15 cellular contexts compared by ENCODE assay signal in the genomic region with DNA sequence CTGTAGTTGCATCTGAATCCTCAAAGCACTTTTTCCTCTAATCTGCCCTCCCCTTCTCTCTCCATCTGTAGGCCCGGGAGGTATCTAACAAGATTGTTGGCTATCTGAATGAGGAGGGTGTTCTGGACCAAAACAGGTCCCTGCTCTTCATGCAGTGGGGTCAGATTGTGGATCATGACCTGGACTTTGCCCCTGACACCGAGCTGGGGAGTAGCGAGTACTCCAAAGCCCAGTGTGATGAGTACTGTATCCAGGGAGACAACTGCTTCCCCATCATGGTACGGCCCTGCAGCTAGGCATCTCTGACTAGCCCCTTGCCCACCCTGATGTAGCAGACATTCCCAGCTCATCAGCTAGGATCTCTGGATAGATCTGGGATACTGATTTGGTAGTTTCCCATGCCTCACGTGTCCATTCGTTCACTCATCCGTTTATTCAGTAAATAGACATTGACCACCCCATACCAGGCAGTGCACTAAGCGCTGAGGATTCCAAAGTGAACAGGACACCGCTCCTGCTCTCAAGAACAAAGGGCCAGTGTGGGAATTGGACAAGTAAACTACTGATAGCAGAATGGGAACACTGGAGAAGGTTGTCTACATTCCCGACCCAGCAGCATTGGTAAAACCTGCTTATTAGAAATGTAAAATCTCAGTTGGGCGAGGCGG. TPM values are rescaled to one million over a fixed set of nuclear protein-coding genes. Genes with fewer than 3 reads are reported as not detected.
DNase-seq lines count a peak whose midpoint lies in the region; ATAC-seq and TF ChIP-seq lines count a peak whose summit lies in the region.
"Had no signal": no experiment of that assay in that cellular context is flagged by ENCODE, and none has a peak within 500 bp of the region (broad histone marks: within the 10 kb centered on the region; RNA-seq: fewer than 3 reads in every experiment).

No MANE protein-coding gene starts in this region.

- no peak overlapping the region for H3K27ac ChIP-seq in MM.1S (ENCODE audit: low read length)
- H3K27ac ChIP-seq in coronary artery = no peak overlapping the region
- no peak overlapping the region for H3K27ac ChIP-seq in stomach
- no peak overlapping the region for H3K27ac ChIP-seq in hepatocyte
- H3K27ac ChIP-seq: breast epithelium had no signal

- no peaks in the 10 kb centered on the region for H3K9me3 Mint-ChIP-seq in activated CD8-positive, alpha-beta memory T cell treated with anti-CD3 and anti-CD28 coated beads, Interleukin-2, amount 10 ng/mL, durations not matched to agents 7 days and 5 days (ENCODE audit: low read depth)

- H3K9me3 ChIP-seq in MM.1S (replicated peaks; ENCODE audit: insufficient read depth, low read length) (no peaks in the 10 kb centered on the region), neuron (ENCODE audit: low read length) (no peaks in the 10 kb centered on the region), stomach (no peaks in the 10 kb centered on the region), hepatocyte (ENCODE audit: low read depth) (no peaks in the 10 kb centered on the region)
- H3K9me3 ChIP-seq: breast epithelium had no signal

- no peaks in the 10 kb centered on the region for H3K79me2 ChIP-seq in MM.1S (ENCODE audit: low read length)
- H3K79me2 ChIP-seq in hepatocyte = no peaks in the 10 kb centered on the region

- H3K27me3 ChIP-seq in MM.1S (replicated peaks; ENCODE audit: insufficient read depth, low read length) (peaks cover 84% of the 10 kb centered on the region), neuron (ENCODE audit: insufficient read depth, low read length) (peaks cover 62% of the 10 kb centered on the region), stomach (peaks cover 0 to 76% (median 25%) of the 10 kb centered on the region in 3 donors), hepatocyte (peaks cover 50% of the 10 kb centered on the region)

- no peak for TF ChIP-seq EP300 in stomach (IDR thresholded peaks at IDR 0.05)

- no peak for TF ChIP-seq POLR2A in stomach (IDR thresholded peaks at IDR 0.05)

- no peak overlapping the region for H3K9ac ChIP-seq in MM.1S (ENCODE audit: low read length)

- H3K27me3 Mint-ChIP-seq in activated CD8-positive, alpha-beta memory T cell treated with anti-CD3 and anti-CD28 coated beads, Interleukin-2, amount 10 ng/mL, durations not matched to agents 7 days and 5 days = peaks cover 59% of the 10 kb centered on the region

- intact Hi-C loops in stomach (cut with DNase I; ENCODE audit: low total_unique reads) = no loop called here

- 76 to 83% (median 81%) methylated on average over 11 to 12 of the region's 12 CpGs for WGBS in stomach, 5 donors
- 91% methylated on average over 12 of the region's 12 CpGs for WGBS in hepatocyte (ENCODE audit: low lambda C conversion rate, missing lambda C conversion rate)

- H3K4me2 ChIP-seq in MM.1S (ENCODE audit: low read depth, low read length) (no peak overlapping the region), hepatocyte (no peak overlapping the region)

- no peak for TF ChIP-seq CTCF in MM.1S (IDR thresholded peaks at IDR 0.05; ENCODE audit: low read length)
- TF ChIP-seq CTCF in coronary artery (IDR thresholded peaks at IDR 0.05) = no peak
- TF ChIP-seq CTCF in stomach (IDR thresholded peaks at IDR 0.05) = no peak
- no peak for TF ChIP-seq CTCF in hepatocyte (IDR thresholded peaks at IDR 0.05; ENCODE audit: poor library complexity)

- CTCF ChIA-PET in activated CD8-positive, alpha-beta memory T cell treated with anti-CD3 and anti-CD28 coated beads, Interleukin-2, amount 10 ng/mL, durations not matched to agents 7 days and 5 days (lab: Charles Lee) = interaction anchor here (0.5 to 3.3 kb wide), 36 partner anchors 9 to 758 kb away, joined by 3 to 22 read pairs (median 6); a partner anchor contains a TSS

- H3K4me3 ChIP-seq in MM.1S (ENCODE audit: low read length) = no peak overlapping the region
- no peak overlapping the region for H3K4me3 ChIP-seq in coronary artery
- no peak overlapping the region for H3K4me3 ChIP-seq in neuron (ENCODE audit: low read length)
- no peak overlapping the region for H3K4me3 ChIP-seq in stomach
- H3K4me3 ChIP-seq in hepatocyte = no peak overlapping the region
- H3K4me3 ChIP-seq: lung had no signal

- no peak for ATAC-seq in activated CD8-positive, alpha-beta memory T cell treated with anti-CD3 and anti-CD28 coated beads, Interleukin-2, amount 10 ng/mL, durations not matched to agents 7 days and 5 days

- H3K9me2 ChIP-seq in MM.1S (replicated peaks; ENCODE audit: insufficient read depth, low read length) (no peaks in the 10 kb centered on the region), hepatocyte (replicated peaks; ENCODE audit: insufficient read depth) (no peaks in the 10 kb centered on the region)

- DNase-seq in activated CD8-positive, alpha-beta memory T cell treated with anti-CD3 and anti-CD28 coated beads, Interleukin-2, amount 10 ng/mL, durations not matched to agents 7 days and 5 days = peak; percentile 33
- DNase-seq in activated CD8-positive, alpha-beta memory T cell treated with anti-CD3 and anti-CD28 coated beads, Interleukin-2, amount 50 U/mL, for 48 hours = no peak
- no peak for DNase-seq in MM.1S
- DNase-seq in coronary artery (ENCODE audit: low spot score) = peak; percentile 50
- no peak for DNase-seq in NCI-H1105 (lab: John Stamatoyannopoulos, UW)
- no peak for DNase-seq in stomach
- DNase-seq in hepatocyte (ENCODE audit: low spot score) = no peak

- H3F3A ChIP-seq in MM.1S (ENCODE audit: insufficient read depth, low read length) = no peaks in the 10 kb centered on the region

- no peak overlapping the region for H3K27ac Mint-ChIP-seq in activated CD8-positive, alpha-beta memory T cell treated with anti-CD3 and anti-CD28 coated beads, Interleukin-2, amount 10 ng/mL, durations not matched to agents 7 days and 5 days

- no peaks in the 10 kb centered on the region for H3K36me3 Mint-ChIP-seq in activated CD8-positive, alpha-beta memory T cell treated with anti-CD3 and anti-CD28 coated beads, Interleukin-2, amount 10 ng/mL, durations not matched to agents 7 days and 5 days

- H4K20me1 ChIP-seq in MM.1S (ENCODE audit: insufficient read depth, low read length) (no peaks in the 10 kb centered on the region), hepatocyte (ENCODE audit: insufficient read depth, poor library complexity, severe bottlenecking) (no peaks in the 10 kb centered on the region)

- no peaks in the 10 kb centered on the region for H3K36me3 ChIP-seq in MM.1S (replicated peaks; ENCODE audit: insufficient read depth, low read length)
- no peaks in the 10 kb centered on the region for H3K36me3 ChIP-seq in neuron (ENCODE audit: insufficient read depth, low read length)
- no peaks in the 10 kb centered on the region for H3K36me3 ChIP-seq in stomach
- H3K36me3 ChIP-seq in hepatocyte (replicated peaks; ENCODE audit: insufficient read depth, low read depth) = no peaks in the 10 kb centered on the region
- H3K36me3 ChIP-seq: breast epithelium had no signal

- H2AFZ ChIP-seq in MM.1S (ENCODE audit: low read length) = peak overlapping the region; percentile 90; the same call in 1 of the 2 replicates
- peak overlapping the region; percentile 90 for H2AFZ ChIP-seq in neuron (ENCODE audit: low read depth, low read length)
- no peak overlapping the region for H2AFZ ChIP-seq in hepatocyte

- H3K4me1 Mint-ChIP-seq in activated CD8-positive, alpha-beta memory T cell treated with anti-CD3 and anti-CD28 coated beads, Interleukin-2, amount 10 ng/mL, durations not matched to agents 7 days and 5 days = peaks cover 24% of the 10 kb centered on the region

- H3K4me3 Mint-ChIP-seq in activated CD8-positive, alpha-beta memory T cell treated with anti-CD3 and anti-CD28 coated beads, Interleukin-2, amount 10 ng/mL, durations not matched to agents 7 days and 5 days = no peak overlapping the region

- H3K4me1 ChIP-seq in MM.1S (ENCODE audit: low read length) (peaks cover 5% of the 10 kb centered on the region), neuron (ENCODE audit: insufficient read depth, low read length) (no peaks in the 10 kb centered on the region), stomach (peaks cover 4 to 13% (median 12%) of the 10 kb centered on the region in 4 donors), hepatocyte (ENCODE audit: insufficient read depth) (peaks cover 13% of the 10 kb centered on the region)
- H3K4me1 ChIP-seq: breast epithelium had no signal

RNA-seq across cellular contexts. Expression of a gene that starts 12.1 kb away (rescaled TPM):
- total RNA-seq in activated CD8-positive, alpha-beta memory T cell treated with anti-CD3 and anti-CD28 coated beads, Interleukin-2, amount 10 ng/mL, durations not matched to agents 7 days and 5 days = not detected
- total RNA-seq in stomach (not detected), hepatocyte (0.24 and 1.0 TPM in 2 replicates)
- polyA plus RNA-seq in stomach (under 1 TPM in 1 of 3 donors, not detected in 2; 0.10 TPM), hepatocyte (0.29 TPM in 1 of 2 replicates, not detected in the other)
- total RNA-seq: fibroblast of villous mesenchyme; T-helper 1 cell treated with Interleukin-12 subunit alpha and Interleukin-12 subunit beta and Interleukin-4 antibody, amounts not matched to agents 30 ng/mL and 1 ng/mL, for 36 hours had no signal
- polyA plus RNA-seq: AG04450 had no signal

RNA-seq across cellular contexts. Expression of a gene that starts 30.3 kb away (rescaled TPM):
- under 1 TPM in 1 of 2 experiments, not detected in 1; 0.09 TPM for total RNA-seq in activated CD8-positive, alpha-beta memory T cell treated with anti-CD3 and anti-CD28 coated beads, Interleukin-2, amount 10 ng/mL, durations not matched to agents 7 days and 5 days
- total RNA-seq in stomach = 1 to 10 TPM in 1 of 5 donors, not detected in 4; 7.7 TPM
- polyA plus RNA-seq in stomach = under 1 TPM in 2 of 3 donors, not detected in 1; 0.03 to 0.46 TPM
- 0.13 TPM in 1 of 2 replicates, not detected in the other for total RNA-seq in hepatocyte
- not detected in 2 replicates for polyA plus RNA-seq in hepatocyte
- total RNA-seq: fibroblast of villous mesenchyme, NCI-H460 had no signal
- polyA plus RNA-seq: AG04450 had no signal

RNA-seq across cellular contexts. Expression of a gene that starts 31.4 kb away (rescaled TPM):
- 10 to 100 TPM; 17.8 to 18.2 TPM for total RNA-seq in activated CD8-positive, alpha-beta memory T cell treated with anti-CD3 and anti-CD28 coated beads, Interleukin-2, amount 10 ng/mL, durations not matched to agents 7 days and 5 days
- total RNA-seq in stomach (10 to 100 TPM in 3 of 5 donors, 1 to 10 TPM in 2; 3.1 to 18.0 (median 10.5) TPM), hepatocyte (10.5 and 14.2 TPM in 2 replicates)
- polyA plus RNA-seq in stomach (10 to 100 TPM in 1 of 3 donors, 1 to 10 TPM in 2; 3.5 to 12.5 (median 6.2) TPM), hepatocyte (11.9 and 15.6 TPM in 2 replicates)

RNA-seq across cellular contexts. Expression of a gene that starts 58.0 kb away (rescaled TPM):
- total RNA-seq in activated CD8-positive, alpha-beta memory T cell treated with anti-CD3 and anti-CD28 coated beads, Interleukin-2, amount 10 ng/mL, durations not matched to agents 7 days and 5 days = not detected
- total RNA-seq in stomach (under 1 TPM in 1 of 5 donors, not detected in 4; 0.18 TPM), hepatocyte (not detected in 2 replicates)
- polyA plus RNA-seq in stomach (not detected), hepatocyte (not detected in 2 replicates)
- total RNA-seq: breast epithelium; fibroblast of villous mesenchyme; H1; NCI-H460; T-helper 1 cell treated with Interleukin-12 subunit alpha and Interleukin-12 subunit beta and Interleukin-4 antibody, amounts not matched to agents 30 ng/mL and 1 ng/mL, for 36 hours had no signal
- polyA plus RNA-seq: AG04450, H1 had no signal

Comparison
In these comparisons a context has a peak if more than half of its experiments do, and no peak if none do; other contexts are left out.
1. DNase-seq: peak in activated CD8-positive, alpha-beta memory T cell treated with anti-CD3 and anti-CD28 coated beads, Interleukin-2, amount 10 ng/mL, durations not matched to agents 7 days and 5 days (single experiment) and coronary artery (single experiment); none in activated CD8-positive, alpha-beta memory T cell treated with anti-CD3 and anti-CD28 coated beads, Interleukin-2, amount 50 U/mL, for 48 hours (single experiment), MM.1S (single experiment), NCI-H1105 (single experiment), stomach (single experiment) and hepatocyte (single experiment).